ENCODE assay signal across 8 cellular contexts in the genomic region with DNA sequence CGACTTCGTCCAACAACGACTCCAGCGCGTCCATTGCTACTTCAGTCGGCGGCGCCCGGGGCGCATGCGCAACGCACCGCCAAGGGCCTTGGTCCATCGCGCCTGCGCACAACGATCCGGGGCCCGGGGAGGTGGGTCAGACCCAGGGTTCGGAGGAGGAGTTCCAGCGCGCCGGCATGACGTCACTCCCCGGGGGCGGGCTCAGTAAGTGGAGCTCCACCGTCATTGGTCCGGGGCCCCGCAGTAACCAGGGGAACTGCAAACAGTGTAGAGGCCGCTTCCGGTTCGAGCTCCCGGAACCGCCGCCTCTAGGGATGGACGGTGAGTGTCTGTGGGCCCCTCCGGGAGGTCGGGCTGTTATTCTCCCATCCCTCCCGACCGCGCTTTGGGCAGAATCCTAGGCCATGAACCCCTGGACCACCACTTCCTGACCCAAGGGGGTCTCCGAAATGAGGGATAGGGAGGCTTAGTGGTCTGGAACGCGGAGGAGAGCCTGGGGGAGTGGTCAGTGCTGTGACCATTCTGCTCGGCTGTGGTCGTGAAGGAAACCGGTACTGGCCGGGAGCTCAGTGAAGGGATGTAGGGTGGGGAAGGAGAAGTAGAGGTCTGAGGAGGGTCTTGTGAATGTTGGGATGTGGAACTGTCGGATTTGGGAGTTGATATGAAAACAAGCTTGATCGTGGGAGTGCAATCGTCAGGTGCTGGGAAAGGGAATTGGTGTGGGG. TPM values are rescaled to one million over a fixed set of nuclear protein-coding genes. Genes with fewer than 3 reads are reported as not detected.
DNase-seq lines count a peak whose midpoint lies in the region; ATAC-seq and TF ChIP-seq lines count a peak whose summit lies in the region.

A gene with protein sequence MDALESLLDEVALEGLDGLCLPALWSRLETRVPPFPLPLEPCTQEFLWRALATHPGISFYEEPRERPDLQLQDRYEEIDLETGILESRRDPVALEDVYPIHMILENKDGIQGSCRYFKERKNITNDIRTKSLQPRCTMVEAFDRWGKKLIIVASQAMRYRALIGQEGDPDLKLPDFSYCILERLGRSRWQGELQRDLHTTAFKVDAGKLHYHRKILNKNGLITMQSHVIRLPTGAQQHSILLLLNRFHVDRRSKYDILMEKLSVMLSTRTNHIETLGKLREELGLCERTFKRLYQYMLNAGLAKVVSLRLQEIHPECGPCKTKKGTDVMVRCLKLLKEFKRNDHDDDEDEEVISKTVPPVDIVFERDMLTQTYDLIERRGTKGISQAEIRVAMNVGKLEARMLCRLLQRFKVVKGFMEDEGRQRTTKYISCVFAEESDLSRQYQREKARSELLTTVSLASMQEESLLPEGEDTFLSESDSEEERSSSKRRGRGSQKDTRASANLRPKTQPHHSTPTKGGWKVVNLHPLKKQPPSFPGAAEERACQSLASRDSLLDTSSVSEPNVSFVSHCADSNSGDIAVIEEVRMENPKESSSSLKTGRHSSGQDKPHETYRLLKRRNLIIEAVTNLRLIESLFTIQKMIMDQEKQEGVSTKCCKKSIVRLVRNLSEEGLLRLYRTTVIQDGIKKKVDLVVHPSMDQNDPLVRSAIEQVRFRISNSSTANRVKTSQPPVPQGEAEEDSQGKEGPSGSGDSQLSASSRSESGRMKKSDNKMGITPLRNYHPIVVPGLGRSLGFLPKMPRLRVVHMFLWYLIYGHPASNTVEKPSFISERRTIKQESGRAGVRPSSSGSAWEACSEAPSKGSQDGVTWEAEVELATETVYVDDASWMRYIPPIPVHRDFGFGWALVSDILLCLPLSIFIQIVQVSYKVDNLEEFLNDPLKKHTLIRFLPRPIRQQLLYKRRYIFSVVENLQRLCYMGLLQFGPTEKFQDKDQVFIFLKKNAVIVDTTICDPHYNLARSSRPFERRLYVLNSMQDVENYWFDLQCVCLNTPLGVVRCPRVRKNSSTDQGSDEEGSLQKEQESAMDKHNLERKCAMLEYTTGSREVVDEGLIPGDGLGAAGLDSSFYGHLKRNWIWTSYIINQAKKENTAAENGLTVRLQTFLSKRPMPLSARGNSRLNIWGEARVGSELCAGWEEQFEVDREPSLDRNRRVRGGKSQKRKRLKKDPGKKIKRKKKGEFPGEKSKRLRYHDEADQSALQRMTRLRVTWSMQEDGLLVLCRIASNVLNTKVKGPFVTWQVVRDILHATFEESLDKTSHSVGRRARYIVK (N-terminal part only) (minus strand): TSS at position 57 of the 725 bp plus-strand sequence. CDS start 23 bp downstream, at position 34.
A gene (plus strand): TSS at position 288 of the 725 bp plus-strand sequence. CDS start 27 bp downstream, at position 315.

- peak within 1 kb of the TSS; percentile 70 to 95 for H3K9ac ChIP-seq in colonic mucosa (ENCODE audit: low read depth in 2 of 2, low read length in 2 of 2)

- H3K27ac ChIP-seq in colonic mucosa = peak within 1 kb of the TSS; percentile 53

- intact Hi-C loops in colonic mucosa (cut with DNase I) = no loop called here

- DNase-seq in BE2C (peak; percentile 100), GM19240 (ENCODE audit: insufficient read length, low spot score) (peak; percentile 99), NCI-H526 (lab: John Stamatoyannopoulos, UW) (peak; percentile 94 to 99), colonic mucosa (peak; percentile 100), left kidney (ENCODE audit: low read depth, low spot score) (peak; percentile 100)
- DNase-seq in activated CD4-positive, alpha-beta T cell treated with anti-CD3 and anti-CD28 coated beads for 48 hours = peak; percentile 100
- peak; percentile 100 for DNase-seq in stimulated activated CD4-positive, alpha-beta T cell treated with anti-CD3 and anti-CD28 coated beads, Interleukin-2, amount 100 ng/mL, for 24 hours

- H3K4me3 ChIP-seq in BE2C (ENCODE audit: low read depth, low read length) (peak within 1 kb of the TSS; percentile 100), colonic mucosa (peak within 1 kb of the TSS; percentile 90)

- H3K4me1 ChIP-seq in BE2C (peaks cover 6% of the 10 kb centered on the region), colonic mucosa (peaks cover 12% of the 10 kb centered on the region)

- H3K36me3 ChIP-seq in BE2C (peaks cover 15% of the 10 kb centered on the region), colonic mucosa (peaks cover 4% of the 10 kb centered on the region)

- peak; percentile 96 for ATAC-seq in HG03460 (IDR thresholded peaks at IDR 0.05; ENCODE audit: unreplicated experiment)

- H3K9me3 ChIP-seq in BE2C (no peaks in the 10 kb centered on the region), colonic mucosa (no peaks in the 10 kb centered on the region)

- TF ChIP-seq CTCF in BE2C (IDR thresholded peaks at IDR 0.05; ENCODE audit: low read depth, low read length) (no peak), colonic mucosa (IDR thresholded peaks at IDR 0.05) (no peak)

- no peaks in the 10 kb centered on the region for H3K27me3 ChIP-seq in BE2C
- H3K27me3 ChIP-seq in colonic mucosa = no peaks in the 10 kb centered on the region

RNA-seq across cellular contexts. Expression of the first gene that starts in this region (rescaled TPM):
- 123 TPM for polyA plus RNA-seq in BE2C (2012; ENCODE audit: insufficient read depth, insufficient read length, low read depth)
- 10 to 100 TPM; 40.1 to 67.8 TPM for total RNA-seq in colonic mucosa

RNA-seq across cellular contexts. Expression of the second gene that starts in this region (rescaled TPM):
- polyA plus RNA-seq in BE2C (2012; ENCODE audit: insufficient read depth, insufficient read length, low read depth) = 8.2 TPM
- total RNA-seq in colonic mucosa = 10 to 100 TPM; 23.6 to 34.1 TPM

Comparison
In these comparisons a context has a peak if more than half of its experiments do, and no peak if none do; other contexts are left out.
1. Peak in every context shown above with its lines: DNase-seq, ATAC-seq, H3K4me3 ChIP-seq and H3K27ac ChIP-seq.